17 cellular contexts compared by ENCODE assay signal in genomic region chr2:79389475-79389874, GRCh38.
"Had no signal": no experiment of that assay in that cellular context is flagged by ENCODE, and none has a peak within 500 bp of the region (broad histone marks: within the 10 kb centered on the region; RNA-seq: fewer than 3 reads in every experiment).

No MANE protein-coding gene starts in this region.

- H3K27me3 Mint-ChIP-seq: dendritic cell treated with granulocyte-macrophage colony-stimulating factor and Interleukin-4, amounts not matched to agents 40 ng/mL and 50 ng/mL, for 4 days; effector memory CD8-positive, alpha-beta T cell; memory B cell; naive B cell had no signal

- H3K4me3 Mint-ChIP-seq: dendritic cell treated with granulocyte-macrophage colony-stimulating factor and Interleukin-4, amounts not matched to agents 40 ng/mL and 50 ng/mL, for 4 days; effector memory CD8-positive, alpha-beta T cell; memory B cell; naive B cell; nephron had no signal

- H3K36me3 Mint-ChIP-seq: memory B cell, naive B cell had no signal

- H3K27ac Mint-ChIP-seq: dendritic cell treated with granulocyte-macrophage colony-stimulating factor and Interleukin-4, amounts not matched to agents 40 ng/mL and 50 ng/mL, for 4 days; effector memory CD8-positive, alpha-beta T cell; memory B cell; naive B cell; nephron had no signal

- ATAC-seq: effector memory CD8-positive, alpha-beta T cell; left cardiac atrium; lower lobe of right lung; psoas muscle had no signal

- DNase-seq: effector memory CD8-positive, alpha-beta T cell; esophagus squamous epithelium; foreskin fibroblast; head of caudate nucleus; kidney; left cardiac atrium; left ventricle myocardium inferior; lower lobe of right lung; naive B cell; psoas muscle; sigmoid colon; stimulated activated naive CD4-positive, alpha-beta T cell treated with Interleukin-2 at 50 U/mL for 16 hours; upper lobe of left lung; uterus had no signal

- H3K9me3 Mint-ChIP-seq: nephron had no signal

- H3K4me1 Mint-ChIP-seq: memory B cell, naive B cell had no signal
